Comparison of ENCODE assay signal across 15 cellular contexts in genomic region chr5:65951330-65951729, GRCh38. TPM values are rescaled to one million over a fixed set of nuclear protein-coding genes. Genes with fewer than 3 reads are reported as not detected.
DNase-seq lines count a peak whose midpoint lies in the region; ATAC-seq and TF ChIP-seq lines count a peak whose summit lies in the region.
"Had no signal": no experiment of that assay in that cellular context is flagged by ENCODE, and none has a peak within 500 bp of the region (broad histone marks: within the 10 kb centered on the region; RNA-seq: fewer than 3 reads in every experiment).

No MANE protein-coding gene starts in this region.

- H3K9me3 ChIP-seq in Panc1 (ENCODE audit: control insufficient read depth, insufficient read depth, low read depth, low read length) = no peaks in the 10 kb centered on the region
- H3K9me3 ChIP-seq in CD8-positive, alpha-beta T cell (ENCODE audit: low read length) = no peaks in the 10 kb centered on the region

- no peak overlapping the region for H3K4me2 ChIP-seq in GM23338
- H3K4me2 ChIP-seq: BLaER1 treated with 17β-estradiol and CSF1 and Interleukin-3, amounts not matched to agents 10 nM and 100 nM had no signal

- no peaks in the 10 kb centered on the region for H3K9me2 ChIP-seq in GM23338 (ENCODE audit: insufficient read depth)

- H3K9me3 Mint-ChIP-seq in activated naive CD8-positive, alpha-beta T cell (ENCODE audit: low read depth) = no peaks in the 10 kb centered on the region
- no peaks in the 10 kb centered on the region for H3K9me3 Mint-ChIP-seq in activated naive CD8-positive, alpha-beta T cell treated with anti-CD3 and anti-CD28 coated beads for 36 hours
- peaks cover 3% of the 10 kb centered on the region; the same call in 2 of the 3 replicates for H3K9me3 Mint-ChIP-seq in GM23338
- H3K9me3 Mint-ChIP-seq in stimulated activated effector memory CD8-positive, alpha-beta T cell treated with anti-CD3 and anti-CD28 coated beads, Interleukin-12 subunit alpha, Interleukin-12 subunit beta, amount 100 ng/mL, for 72 hours = no peaks in the 10 kb centered on the region
- H3K9me3 Mint-ChIP-seq in CD8-positive, alpha-beta T cell = no peaks in the 10 kb centered on the region

- 83 to 87% methylated on average over 3 of the region's 3 CpGs for WGBS in lower leg skin, 2 donors

- TF ChIP-seq POLR2A in lower leg skin (IDR thresholded peaks at IDR 0.05) = no peak

- H3K27ac ChIP-seq in GM23338 (ENCODE audit: low read depth) = no peak overlapping the region
- no peak overlapping the region for H3K27ac ChIP-seq in Panc1 (ENCODE audit: low read length)
- no peak overlapping the region for H3K27ac ChIP-seq in CD8-positive, alpha-beta T cell (ENCODE audit: low read depth, low read length)
- H3K27ac ChIP-seq: BLaER1 treated with 17β-estradiol and CSF1 and Interleukin-3, amounts not matched to agents 10 nM and 100 nM; HL-60 had no signal

- no peak overlapping the region for H3K4me3 Mint-ChIP-seq in activated naive CD8-positive, alpha-beta T cell
- H3K4me3 Mint-ChIP-seq in activated naive CD8-positive, alpha-beta T cell treated with anti-CD3 and anti-CD28 coated beads for 36 hours = no peak overlapping the region
- H3K4me3 Mint-ChIP-seq in GM23338 = no peak overlapping the region
- no peak overlapping the region for H3K4me3 Mint-ChIP-seq in stimulated activated effector memory CD8-positive, alpha-beta T cell treated with anti-CD3 and anti-CD28 coated beads, Interleukin-12 subunit alpha, Interleukin-12 subunit beta, amount 100 ng/mL, for 72 hours
- no peak overlapping the region for H3K4me3 Mint-ChIP-seq in CD8-positive, alpha-beta T cell

- ATAC-seq in GM23338 = no peak
- no peak for ATAC-seq in Panc1
- no peak for ATAC-seq in stimulated activated effector memory CD8-positive, alpha-beta T cell treated with anti-CD3 and anti-CD28 coated beads, Interleukin-12 subunit alpha, Interleukin-12 subunit beta, amount 100 ng/mL, for 72 hours
- no peak for ATAC-seq in CD8-positive, alpha-beta T cell

- no peak for DNase-seq in activated naive CD8-positive, alpha-beta T cell treated with anti-CD3 and anti-CD28 coated beads for 36 hours
- no peak for DNase-seq in GM23338 (ENCODE audit: low spot score)
- no peak for DNase-seq in Panc1 (ENCODE audit: low read depth, low spot score)
- no peak for DNase-seq in stimulated activated effector memory CD8-positive, alpha-beta T cell treated with anti-CD3 and anti-CD28 coated beads, Interleukin-12 subunit alpha, Interleukin-12 subunit beta, amount 100 ng/mL, for 72 hours (ENCODE audit: low spot score in 2 of 2)
- DNase-seq in lower leg skin (ENCODE audit: low spot score in 2 of 2) = no peak
- DNase-seq in CD8-positive, alpha-beta T cell = no peak
- DNase-seq: ACHN; CD4-positive, CD25-positive, alpha-beta regulatory T cell; DMS153; DMS79 treated with DMSO at 0.1 percent for 48 hours; EL; HCEC 1CT had no signal

- H3K4me1 Mint-ChIP-seq in activated naive CD8-positive, alpha-beta T cell (ENCODE audit: low read depth) = peaks cover 64% of the 10 kb centered on the region
- peaks cover 33% of the 10 kb centered on the region for H3K4me1 Mint-ChIP-seq in activated naive CD8-positive, alpha-beta T cell treated with anti-CD3 and anti-CD28 coated beads for 36 hours
- peaks cover 29% of the 10 kb centered on the region for H3K4me1 Mint-ChIP-seq in GM23338
- H3K4me1 Mint-ChIP-seq in stimulated activated effector memory CD8-positive, alpha-beta T cell treated with anti-CD3 and anti-CD28 coated beads, Interleukin-12 subunit alpha, Interleukin-12 subunit beta, amount 100 ng/mL, for 72 hours = peaks cover 44% of the 10 kb centered on the region
- H3K4me1 Mint-ChIP-seq in CD8-positive, alpha-beta T cell (ENCODE audit: low read depth) = peaks cover 79% of the 10 kb centered on the region

- H3K4me3 ChIP-seq in GM23338 (no peak overlapping the region), Panc1 (ENCODE audit: low read depth in 2 of 2, low read length in 2 of 2) (no peak overlapping the region), lower leg skin (ENCODE audit: low read depth, poor library complexity, severe bottlenecking) (no peak overlapping the region)
- no peak overlapping the region for H3K4me3 ChIP-seq in CD8-positive, alpha-beta T cell (ENCODE audit: low read depth, low read length)
- H3K4me3 ChIP-seq: BLaER1 treated with 17β-estradiol and CSF1 and Interleukin-3, amounts not matched to agents 10 nM and 100 nM had no signal

- in situ Hi-C loops in Panc1 (cut with HindIII; ENCODE audit: low pct_unique_long_range_greater_than_20kb, low sequenced_read_pairs) = no loop called here

- H3K27me3 ChIP-seq in GM23338 (ENCODE audit: insufficient read depth) = no peaks in the 10 kb centered on the region
- H3K27me3 ChIP-seq in Panc1 (ENCODE audit: control insufficient read depth, insufficient read depth, low read length) = no peaks in the 10 kb centered on the region
- no peaks in the 10 kb centered on the region for H3K27me3 ChIP-seq in CD8-positive, alpha-beta T cell (ENCODE audit: insufficient read depth, low read length)
- H3K27me3 ChIP-seq: BLaER1 treated with 17β-estradiol and CSF1 and Interleukin-3, amounts not matched to agents 10 nM and 100 nM had no signal

- CTCF ChIA-PET in Panc1 (lab: Charles Lee) = no interaction called here
- CTCF ChIA-PET in CD8-positive, alpha-beta T cell (lab: Charles Lee) = no interaction called here

- intact Hi-C loops in Panc1 (cut with micrococcal nuclease; ENCODE audit: unreplicated experiment) = no loop called here
- intact Hi-C loops in lower leg skin (cut with DNase I; ENCODE audit: low total_unique reads) = no loop called here
- intact Hi-C loops in CD8-positive, alpha-beta T cell (cut with DNase I, micrococcal nuclease) = loop anchor here in 1 of 2 experiments (5.0 kb wide), 1 partner anchor 36 kb away; no protein-coding TSS in a partner anchor

- POLR2A ChIA-PET in Panc1 (lab: Charles Lee) = no interaction called here
- POLR2A ChIA-PET in CD8-positive, alpha-beta T cell (lab: Charles Lee) = interaction anchor here (2.2 kb wide), 1 partner anchor 26 kb away, joined by 8 read pairs; the partner anchor contains the start of gene ERBIN

- H3F3A ChIP-seq in GM23338 (replicated peaks; ENCODE audit: low read depth) = no peaks in the 10 kb centered on the region

- H3K27me3 Mint-ChIP-seq in activated naive CD8-positive, alpha-beta T cell = no peaks in the 10 kb centered on the region
- no peaks in the 10 kb centered on the region for H3K27me3 Mint-ChIP-seq in activated naive CD8-positive, alpha-beta T cell treated with anti-CD3 and anti-CD28 coated beads for 36 hours
- H3K27me3 Mint-ChIP-seq in GM23338 (ENCODE audit: insufficient read depth, low read depth, poor library complexity) = peaks cover 4% of the 10 kb centered on the region
- H3K27me3 Mint-ChIP-seq in CD8-positive, alpha-beta T cell (ENCODE audit: low read depth) = no peaks in the 10 kb centered on the region

- H3K36me3 ChIP-seq in GM23338 (ENCODE audit: insufficient read depth) (no peaks in the 10 kb centered on the region), Panc1 (ENCODE audit: control insufficient read depth, insufficient read depth, low read length) (no peaks in the 10 kb centered on the region)
- no peaks in the 10 kb centered on the region for H3K36me3 ChIP-seq in CD8-positive, alpha-beta T cell (ENCODE audit: insufficient read depth, low read length)

- BruUV-seq in Panc1 (replicated peaks; lab: Mats Ljungman, UMichigan) = TSS peak; percentile 0

- no peak overlapping the region for H2AFZ ChIP-seq in GM23338

- H3K4me1 ChIP-seq in GM23338 (ENCODE audit: insufficient read depth) = peaks cover 38% of the 10 kb centered on the region
- no peaks in the 10 kb centered on the region for H3K4me1 ChIP-seq in Panc1 (ENCODE audit: control insufficient read depth, insufficient read depth, low read length)
- H3K4me1 ChIP-seq in CD8-positive, alpha-beta T cell (ENCODE audit: insufficient read depth, low read length) = peaks cover 23% of the 10 kb centered on the region

- H3K36me3 Mint-ChIP-seq in activated naive CD8-positive, alpha-beta T cell = peaks cover 8% of the 10 kb centered on the region
- peaks cover 17% of the 10 kb centered on the region for H3K36me3 Mint-ChIP-seq in activated naive CD8-positive, alpha-beta T cell treated with anti-CD3 and anti-CD28 coated beads for 36 hours
- peaks cover 13% of the 10 kb centered on the region; the same call in 2 of the 3 replicates for H3K36me3 Mint-ChIP-seq in GM23338 (ENCODE audit: low read depth)
- no peaks in the 10 kb centered on the region for H3K36me3 Mint-ChIP-seq in stimulated activated effector memory CD8-positive, alpha-beta T cell treated with anti-CD3 and anti-CD28 coated beads, Interleukin-12 subunit alpha, Interleukin-12 subunit beta, amount 100 ng/mL, for 72 hours
- H3K36me3 Mint-ChIP-seq in CD8-positive, alpha-beta T cell = peaks cover 19% of the 10 kb centered on the region

- H3K27ac Mint-ChIP-seq in activated naive CD8-positive, alpha-beta T cell = peak overlapping the region; percentile 25
- H3K27ac Mint-ChIP-seq in activated naive CD8-positive, alpha-beta T cell treated with anti-CD3 and anti-CD28 coated beads for 36 hours = no peak overlapping the region
- H3K27ac Mint-ChIP-seq in GM23338 = 0 out of 2 replicates have a peak overlapping the region, but pooled peaks have one; percentile 10
- peak overlapping the region; percentile 32 for H3K27ac Mint-ChIP-seq in stimulated activated effector memory CD8-positive, alpha-beta T cell treated with anti-CD3 and anti-CD28 coated beads, Interleukin-12 subunit alpha, Interleukin-12 subunit beta, amount 100 ng/mL, for 72 hours
- H3K27ac Mint-ChIP-seq in CD8-positive, alpha-beta T cell = no peak overlapping the region

- H4K20me1 ChIP-seq in GM23338 (replicated peaks; ENCODE audit: insufficient read depth) = peaks cover 39% of the 10 kb centered on the region

- no peak for TF ChIP-seq CTCF in GM23338 (conservative IDR thresholded peaks at IDR 0.05; ENCODE audit: low read depth in 2 of 2)
- no peak for TF ChIP-seq CTCF in Panc1 (IDR thresholded peaks at IDR 0.05)
- TF ChIP-seq CTCF in lower leg skin (IDR thresholded peaks at IDR 0.05) = no peak
- TF ChIP-seq CTCF in CD8-positive, alpha-beta T cell (IDR thresholded peaks at IDR 0.05) = no peak

- H3K79me2 ChIP-seq in GM23338 (replicated peaks; ENCODE audit: insufficient read depth) = peaks cover 100% of the 10 kb centered on the region

TF ChIP-seq in GM23338, 12 proteins besides CTCF, POLR2A, EP300 and RAD21 (continues in another document):
- TF ChIP-seq CREB1 (CRISPR knock-in tag; IDR thresholded peaks at IDR 0.05; ENCODE audit: low read depth) = no peak
- TF ChIP-seq POLR2AphosphoS5 (IDR thresholded peaks at IDR 0.05; ENCODE audit: low read depth) = no peak
- TF ChIP-seq EZH2phosphoT487 (IDR thresholded peaks at IDR 0.05; ENCODE audit: unreplicated experiment) = no peak

RNA-seq across cellular contexts. Expression of gene ERBIN, which starts 25.0 kb away (rescaled TPM):
- total RNA-seq in activated naive CD8-positive, alpha-beta T cell treated with anti-CD3 and anti-CD28 coated beads for 36 hours = 10 to 100 TPM; 38.3 to 41.1 TPM
- total RNA-seq in GM23338 (2014; rRNA removed; shearing (Covaris generic)) = 26.4 and 29.1 TPM in 2 replicates
- polyA plus RNA-seq in GM23338 (2016; fragmentation: Nextera tagmentation; extraction: Ambion mirVana) = 10.8 and 15.6 TPM in 2 replicates
- total RNA-seq in Panc1 (2021; ENCODE audit: unreplicated experiment) (88.4 TPM), lower leg skin (100 to 1,000 TPM in 1 of 4 donors, 10 to 100 TPM in 3; 78.2 to 104 (median 95.3) TPM)
- polyA plus RNA-seq in Panc1 (2012; ENCODE audit: insufficient read length) = 21.1 TPM
- 10 to 100 TPM; 85.6 to 87.1 TPM for total RNA-seq in CD8-positive, alpha-beta T cell

Comparison
In these comparisons a context has a peak if more than half of its experiments do, and no peak if none do; other contexts are left out.
1. H3K27ac Mint-ChIP-seq: peak in activated naive CD8-positive, alpha-beta T cell (single experiment), GM23338 (single experiment) and stimulated activated effector memory CD8-positive, alpha-beta T cell treated with anti-CD3 and anti-CD28 coated beads, Interleukin-12 subunit alpha, Interleukin-12 subunit beta, amount 100 ng/mL, for 72 hours (single experiment); none in activated naive CD8-positive, alpha-beta T cell treated with anti-CD3 and anti-CD28 coated beads for 36 hours (single experiment) and CD8-positive, alpha-beta T cell (single experiment).